Comparison of ENCODE assay signal across 27 cellular contexts in genomic region chr17:43860077-43860725, GRCh38. TPM values are rescaled to one million over a fixed set of nuclear protein-coding genes. Genes with fewer than 3 reads are reported as not detected.
DNase-seq lines count a peak whose midpoint lies in the region; ATAC-seq, FAIRE-seq and TF ChIP-seq lines count a peak whose summit lies in the region.
"Had no signal": no experiment of that assay in that cellular context is flagged by ENCODE, and none has a peak within 500 bp of the region (broad histone marks: within the 10 kb centered on the region; RNA-seq: fewer than 3 reads in every experiment).

No MANE protein-coding gene starts in this region.

- POLR2A ChIA-PET in activated CD4-positive, alpha-beta T cell treated with anti-CD3 and anti-CD28 coated beads for 36 hours (lab: Charles Lee) = no interaction called here
- POLR2A ChIA-PET in HepG2 (lab: Yijun Ruan, JAX) = no interaction called here

- no peak overlapping the region for H3K4me3 ChIP-seq in esophagus muscularis mucosa
- no peak overlapping the region for H3K4me3 ChIP-seq in HepG2 (replicated peaks in 1 of 3; ENCODE audit: insufficient read depth in 1 of 3, low read depth in 2 of 3, low read length in 3 of 3)
- no peak overlapping the region for H3K4me3 ChIP-seq in thoracic aorta
- H3K4me3 ChIP-seq: BLaER1, lower lobe of right lung, ovary had no signal

- H3K4me1 Mint-ChIP-seq in activated CD4-positive, alpha-beta T cell treated with anti-CD3 and anti-CD28 coated beads for 36 hours = no peaks in the 10 kb centered on the region
- H3K4me1 Mint-ChIP-seq: activated CD4-positive, alpha-beta memory T cell treated with anti-CD3 and anti-CD28 coated beads, Interleukin-2, amount 10 ng/mL, durations not matched to agents 7 days and 5 days; activated naive CD8-positive, alpha-beta T cell treated with anti-CD3 and anti-CD28 coated beads for 36 hours; naive thymus-derived CD4-positive, alpha-beta T cell had no signal

- CTCF ChIA-PET in activated CD4-positive, alpha-beta T cell treated with anti-CD3 and anti-CD28 coated beads for 36 hours (lab: Charles Lee) = interaction anchor here (0.6 to 4.1 kb wide), 2 partner anchors 14 to 397 kb away, joined by 3 to 17 read pairs; partner anchors contain the start of gene CD300LG
- CTCF ChIA-PET in HepG2 (lab: Yijun Ruan, JAX; ENCODE audit: low intra/inter-chr PET ratio, low total read pairs) = no interaction called here

- DNase-seq in activated CD4-positive, alpha-beta T cell treated with anti-CD3 and anti-CD28 coated beads for 36 hours = peak; percentile 31
- no peak for DNase-seq in activated CD4-positive, alpha-beta T cell treated with anti-CD3 and anti-CD28 coated beads for 4 hours
- DNase-seq in esophagus muscularis mucosa (ENCODE audit: extremely low spot score) = no peak
- no peak for DNase-seq in HepG2 (ENCODE audit: low spot score)
- DNase-seq in thoracic aorta (ENCODE audit: low spot score) = no peak
- DNase-seq: activated CD4-positive, alpha-beta memory T cell treated with anti-CD3 and anti-CD28 coated beads, Interleukin-2, amount 10 ng/mL, durations not matched to agents 7 days and 5 days; activated naive CD8-positive, alpha-beta T cell treated with anti-CD3 and anti-CD28 coated beads for 36 hours; Calu3; KG1; lower lobe of right lung; naive thymus-derived CD4-positive, alpha-beta T cell; NCI-H1092; NCI-H524 treated with DMSO at 0.1 percent for 48 hours; SIG-M5; stimulated activated CD4-positive, alpha-beta T cell treated with anti-CD3 and anti-CD28 coated beads, Interleukin-2, amount 100 ng/mL, for 24 hours; T-helper 1 cell had no signal

- H3K36me3 ChIP-seq in esophagus muscularis mucosa = peaks cover 0 to 4% (median 0%) of the 10 kb centered on the region in 4 donors
- H3K36me3 ChIP-seq in HepG2 (replicated peaks in 1 of 2; ENCODE audit: control insufficient read depth in 1 of 2, insufficient read depth in 2 of 2, low read length in 2 of 2) = no peaks in the 10 kb centered on the region
- no peaks in the 10 kb centered on the region for H3K36me3 ChIP-seq in thoracic aorta
- H3K36me3 ChIP-seq: BLaER1, lower lobe of right lung, ovary, WERI-Rb-1 had no signal

- no peak for TF ChIP-seq EP300 in esophagus muscularis mucosa (IDR thresholded peaks at IDR 0.05)
- TF ChIP-seq EP300 in HepG2 (IDR thresholded peaks at IDR 0.05; ENCODE audit: low read depth in 2 of 2, low read length in 2 of 2) = no peak
- no peak for TF ChIP-seq EP300 in HepG2 (CRISPR knock-in tag; IDR thresholded peaks at IDR 0.05; ENCODE audit: borderline replicate concordance)

- no peaks in the 10 kb centered on the region for H3K79me2 ChIP-seq in HepG2 (ENCODE audit: insufficient read depth, low read length)

- H4K20me1 ChIP-seq in HepG2 (ENCODE audit: insufficient read depth, low read length) = no peaks in the 10 kb centered on the region
- H4K20me1 ChIP-seq: BLaER1 had no signal

- peak; percentile 51 for ATAC-seq in activated CD4-positive, alpha-beta T cell treated with anti-CD3 and anti-CD28 coated beads for 36 hours
- no peak for ATAC-seq in HepG2
- no peak for ATAC-seq in thoracic aorta (ENCODE audit: insufficient number of reproducible peaks, low FRiP score, low read depth)
- no peak for ATAC-seq in GM21619 (IDR thresholded peaks at IDR 0.05; ENCODE audit: unreplicated experiment)
- ATAC-seq in HG03439 (IDR thresholded peaks at IDR 0.05; ENCODE audit: unreplicated experiment) = no peak
- ATAC-seq in GM21737 (IDR thresholded peaks at IDR 0.05; ENCODE audit: unreplicated experiment) = no peak
- ATAC-seq: lower lobe of right lung; naive thymus-derived CD4-positive, alpha-beta T cell had no signal

- intact Hi-C loops in activated CD4-positive, alpha-beta T cell treated with anti-CD3 and anti-CD28 coated beads for 36 hours (cut with DNase I, micrococcal nuclease) = no loop called here
- intact Hi-C loops in esophagus muscularis mucosa (cut with DNase I) (no loop called here), HepG2 (cut with micrococcal nuclease; ENCODE audit: unreplicated experiment) (no loop called here)

- in situ Hi-C loops in HepG2 (cut with HindIII; ENCODE audit: extremely low pct_ligation_motif_present, low pct_unique_long_range_greater_than_20kb) = no loop called here

- H3K36me3 Mint-ChIP-seq in activated CD4-positive, alpha-beta T cell treated with anti-CD3 and anti-CD28 coated beads for 36 hours (ENCODE audit: low read depth) = no peaks in the 10 kb centered on the region
- H3K36me3 Mint-ChIP-seq: activated naive CD8-positive, alpha-beta T cell treated with anti-CD3 and anti-CD28 coated beads for 36 hours; naive thymus-derived CD4-positive, alpha-beta T cell had no signal

- H3K4me3 Mint-ChIP-seq in activated CD4-positive, alpha-beta T cell treated with anti-CD3 and anti-CD28 coated beads for 36 hours = no peak overlapping the region
- H3K4me3 Mint-ChIP-seq: activated CD4-positive, alpha-beta memory T cell treated with anti-CD3 and anti-CD28 coated beads, Interleukin-2, amount 10 ng/mL, durations not matched to agents 7 days and 5 days; activated naive CD8-positive, alpha-beta T cell treated with anti-CD3 and anti-CD28 coated beads for 36 hours; activated T-helper 1 cell treated with anti-CD3 and anti-CD28 coated beads, Interleukin-12 subunit alpha, Interleukin-12 subunit beta, Interleukin-2, Interleukin-4 antibody, amounts not matched to agents 30 ng/mL and 10 ng/mL and 1 ng/mL, durations not matched to agents 14 hours and 24 hours and 36 hours; naive thymus-derived CD4-positive, alpha-beta T cell; stimulated activated naive CD8-positive, alpha-beta T cell treated with anti-CD3 and anti-CD28 coated beads, Interleukin-15, Interleukin-2, amounts not matched to agents 100 ng/mL and 50 ng/mL, for 24 hours had no signal

- no peak overlapping the region for H3K9ac ChIP-seq in HepG2 (ENCODE audit: insufficient read depth, low read depth, low read length)
- H3K9ac ChIP-seq: BLaER1 had no signal

- TF ChIP-seq CTCF in esophagus muscularis mucosa (IDR thresholded peaks at IDR 0.05) (no peak), HepG2 (CRISPR knock-in tag; IDR thresholded peaks at IDR 0.05) (no peak), thoracic aorta (IDR thresholded peaks at IDR 0.05) (no peak)

- H3K27me3 Mint-ChIP-seq in activated CD4-positive, alpha-beta T cell treated with anti-CD3 and anti-CD28 coated beads for 36 hours = peaks cover 3% of the 10 kb centered on the region

- TF ChIP-seq POLR2A in esophagus muscularis mucosa (IDR thresholded peaks at IDR 0.05; ENCODE audit: low read depth) (no peak), HepG2 (IDR thresholded peaks at IDR 0.05; ENCODE audit: insufficient read depth in 1 of 2, low read depth in 2 of 2, low read length in 2 of 2) (no peak)

- no peaks in the 10 kb centered on the region for H3K9me3 Mint-ChIP-seq in activated CD4-positive, alpha-beta T cell treated with anti-CD3 and anti-CD28 coated beads for 36 hours (ENCODE audit: low read depth)
- H3K9me3 Mint-ChIP-seq: activated CD4-positive, alpha-beta memory T cell treated with anti-CD3 and anti-CD28 coated beads, Interleukin-2, amount 10 ng/mL, durations not matched to agents 7 days and 5 days; activated naive CD8-positive, alpha-beta T cell treated with anti-CD3 and anti-CD28 coated beads for 36 hours; activated T-helper 1 cell treated with anti-CD3 and anti-CD28 coated beads, Interleukin-12 subunit alpha, Interleukin-12 subunit beta, Interleukin-2, Interleukin-4 antibody, amounts not matched to agents 30 ng/mL and 10 ng/mL and 1 ng/mL, durations not matched to agents 14 hours and 24 hours and 36 hours; naive thymus-derived CD4-positive, alpha-beta T cell; stimulated activated naive CD8-positive, alpha-beta T cell treated with anti-CD3 and anti-CD28 coated beads, Interleukin-15, Interleukin-2, amounts not matched to agents 100 ng/mL and 50 ng/mL, for 24 hours had no signal

- FAIRE-seq in HepG2 (lab: Jason Lieb, UNC) = no peak
- FAIRE-seq: bronchial epithelial cell, urothelium cell line had no signal

- H3K4me2 ChIP-seq in HepG2 (ENCODE audit: low read depth, low read length) = no peak overlapping the region
- H3K4me2 ChIP-seq: BLaER1 had no signal

- no peak overlapping the region for H2AFZ ChIP-seq in HepG2 (ENCODE audit: low read length)

- 81% methylated on average over 7 of the region's 12 CpGs for WGBS in esophagus muscularis mucosa
- 50% methylated on average over 6 of the region's 12 CpGs for WGBS in HepG2 (ENCODE audit: low lambda C conversion rate)

- H3K4me1 ChIP-seq in esophagus muscularis mucosa (peaks cover 20 to 38% (median 30%) of the 10 kb centered on the region in 4 donors), HepG2 (ENCODE audit: insufficient read depth, low read length) (no peaks in the 10 kb centered on the region), thoracic aorta (ENCODE audit: control insufficient read depth in 1 of 2, low read depth in 2 of 2) (peaks cover 19 to 34% of the 10 kb centered on the region in 2 donors)
- H3K4me1 ChIP-seq: lower lobe of right lung had no signal

- no peaks in the 10 kb centered on the region for H3K9me3 ChIP-seq in esophagus muscularis mucosa
- H3K9me3 ChIP-seq in HepG2 (ENCODE audit: low read length) = no peaks in the 10 kb centered on the region
- no peaks in the 10 kb centered on the region for H3K9me3 ChIP-seq in thoracic aorta
- H3K9me3 ChIP-seq: BLaER1, lower lobe of right lung, ovary had no signal

- H3K27ac ChIP-seq in esophagus muscularis mucosa (replicated peaks in 1 of 4) = peak overlapping the region; percentile 7 to 70 (median 26)
- H3K27ac ChIP-seq in HepG2 (ENCODE audit: extremely low read length, insufficient read depth, low read length) = no peak overlapping the region
- H3K27ac ChIP-seq in thoracic aorta = peak overlapping the region; percentile 75 to 90
- H3K27ac ChIP-seq: BLaER1, lower lobe of right lung, WERI-Rb-1 had no signal

- BruUV-seq in HepG2 (replicated peaks; lab: Mats Ljungman, UMichigan) = no TSS peak

- no peak for TF ChIP-seq RAD21 in HepG2 (CRISPR knock-in tag; IDR thresholded peaks at IDR 0.05)

- H3K27me3 ChIP-seq in esophagus muscularis mucosa = peaks cover 0 to 23% (median 0%) of the 10 kb centered on the region in 4 donors
- H3K27me3 ChIP-seq in HepG2 (ENCODE audit: control insufficient read depth in 1 of 2, insufficient read depth in 2 of 2, low read length in 2 of 2) = peaks cover 15 to 86% of the 10 kb centered on the region in 2 experiments; a peak in 4 of 5 replicates
- H3K27me3 ChIP-seq in thoracic aorta (replicated peaks; ENCODE audit: insufficient read depth) = no peaks in the 10 kb centered on the region
- H3K27me3 ChIP-seq: BLaER1, ovary had no signal

- H3K27ac Mint-ChIP-seq in activated CD4-positive, alpha-beta T cell treated with anti-CD3 and anti-CD28 coated beads for 36 hours = no peak overlapping the region
- H3K27ac Mint-ChIP-seq: activated CD4-positive, alpha-beta memory T cell treated with anti-CD3 and anti-CD28 coated beads, Interleukin-2, amount 10 ng/mL, durations not matched to agents 7 days and 5 days; activated naive CD8-positive, alpha-beta T cell treated with anti-CD3 and anti-CD28 coated beads for 36 hours; activated T-helper 1 cell treated with anti-CD3 and anti-CD28 coated beads, Interleukin-12 subunit alpha, Interleukin-12 subunit beta, Interleukin-2, Interleukin-4 antibody, amounts not matched to agents 30 ng/mL and 10 ng/mL and 1 ng/mL, durations not matched to agents 14 hours and 24 hours and 36 hours; naive thymus-derived CD4-positive, alpha-beta T cell; stimulated activated naive CD8-positive, alpha-beta T cell treated with anti-CD3 and anti-CD28 coated beads, Interleukin-15, Interleukin-2, amounts not matched to agents 100 ng/mL and 50 ng/mL, for 24 hours had no signal

RNA-seq across cellular contexts. Expression of gene CD300LG, which starts 13.2 kb away (rescaled TPM):
- not detected for total RNA-seq in activated CD4-positive, alpha-beta T cell treated with anti-CD3 and anti-CD28 coated beads for 36 hours
- total RNA-seq in esophagus muscularis mucosa = 10 to 100 TPM in 1 of 4 donors, 1 to 10 TPM in 2, under 1 TPM in 1; 0.83 to 12.0 (median 7.3) TPM
- not detected in 2 replicates for total RNA-seq in HepG2 (2016; rRNA removed; fragmentation: Illumina TruSeq; extraction: Trizol)
- not detected in 2 replicates for total RNA-seq in HepG2 (2016; cell fraction: cytosol; rRNA removed; fragmentation: Illumina TruSeq; extraction: Trizol; ENCODE audit: low read depth)
- not detected in 2 replicates for total RNA-seq in HepG2 (2016; cell fraction: insoluble cytoplasmic fraction; rRNA removed; fragmentation: Illumina TruSeq; extraction: Trizol)
- not detected in 2 replicates for total RNA-seq in HepG2 (2016; cell fraction: membrane; rRNA removed; fragmentation: Illumina TruSeq; extraction: Trizol)
- total RNA-seq in HepG2 (2016; cell fraction: nucleus; rRNA removed; fragmentation: Illumina TruSeq; extraction: Trizol) = not detected in 2 replicates
- polyA plus RNA-seq in HepG2 (2011; rRNA removed) = not detected in 2 replicates
- polyA plus RNA-seq in HepG2 (2011; cell fraction: cytosol; rRNA removed) = not detected in 2 replicates
- polyA plus RNA-seq in HepG2 (2011; cell fraction: nucleus; rRNA removed) = not detected in 2 replicates
- polyA plus RNA-seq in HepG2 (2012) = not detected in 2 replicates
- polyA plus RNA-seq in HepG2 (2016; cell fraction: cytosol; fragmentation: Illumina TruSeq; extraction: Trizol; ENCODE audit: low read depth) = not detected in 2 replicates
- polyA plus RNA-seq in HepG2 (2016; cell fraction: insoluble cytoplasmic fraction; fragmentation: Illumina TruSeq; extraction: Trizol; ENCODE audit: low read depth) = not detected in 2 replicates
- polyA plus RNA-seq in HepG2 (2016; cell fraction: membrane; fragmentation: Illumina TruSeq; extraction: Trizol; ENCODE audit: low read depth) = not detected in 2 replicates
- not detected in 2 replicates for polyA plus RNA-seq in HepG2 (2016; cell fraction: nucleus; fragmentation: Illumina TruSeq; extraction: Trizol; ENCODE audit: insufficient read depth, low read depth)
- polyA minus RNA-seq in HepG2 (2011; rRNA and poly(A)+ RNA removed; ENCODE audit: low replicate concordance) = not detected in 2 replicates
- not detected in 2 replicates for polyA minus RNA-seq in HepG2 (2011; cell fraction: cytosol; rRNA and poly(A)+ RNA removed)
- not detected in 2 replicates for polyA minus RNA-seq in HepG2 (2011; cell fraction: nucleus; rRNA and poly(A)+ RNA removed)
- total RNA-seq in thoracic aorta = 1 to 10 TPM in 1 of 2 donors, under 1 TPM in 1; 0.35 to 3.2 TPM
- total RNA-seq: A172; activated CD4-positive, alpha-beta memory T cell treated with anti-CD3 and anti-CD28 coated beads, Interleukin-2, amount 10 ng/mL, durations not matched to agents 7 days and 5 days; activated naive CD8-positive, alpha-beta T cell treated with anti-CD3 and anti-CD28 coated beads for 36 hours; activated T-helper 1 cell treated with anti-CD3 and anti-CD28 coated beads, Interleukin-12 subunit alpha, Interleukin-12 subunit beta, Interleukin-2, Interleukin-4 antibody, amounts not matched to agents 30 ng/mL and 10 ng/mL and 1 ng/mL, durations not matched to agents 14 hours and 24 hours and 36 hours; bronchial epithelial cell; Calu3; naive thymus-derived CD4-positive, alpha-beta T cell had no signal
- polyA plus RNA-seq: naive thymus-derived CD4-positive, alpha-beta T cell had no signal

RNA-seq across cellular contexts. Expression of gene MPP3, which starts 27.3 kb away (rescaled TPM):
- total RNA-seq in activated CD4-positive, alpha-beta T cell treated with anti-CD3 and anti-CD28 coated beads for 36 hours = under 1 TPM; 0.37 to 0.41 TPM
- total RNA-seq in esophagus muscularis mucosa = 1 to 10 TPM; 5.0 to 9.9 (median 6.2) TPM
- total RNA-seq in HepG2 (2016; rRNA removed; fragmentation: Illumina TruSeq; extraction: Trizol) = 0.83 and 0.91 TPM in 2 replicates
- 0.53 and 0.81 TPM in 2 replicates for total RNA-seq in HepG2 (2016; cell fraction: cytosol; rRNA removed; fragmentation: Illumina TruSeq; extraction: Trizol; ENCODE audit: low read depth)
- 0.37 and 1.2 TPM in 2 replicates for total RNA-seq in HepG2 (2016; cell fraction: insoluble cytoplasmic fraction; rRNA removed; fragmentation: Illumina TruSeq; extraction: Trizol)
- total RNA-seq in HepG2 (2016; cell fraction: membrane; rRNA removed; fragmentation: Illumina TruSeq; extraction: Trizol) = 0.62 and 0.65 TPM in 2 replicates
- 2.3 and 3.0 TPM in 2 replicates for total RNA-seq in HepG2 (2016; cell fraction: nucleus; rRNA removed; fragmentation: Illumina TruSeq; extraction: Trizol)
- 1.8 and 2.4 TPM in 2 replicates for polyA plus RNA-seq in HepG2 (2011; rRNA removed)
- 0.40 and 0.73 TPM in 2 replicates for polyA plus RNA-seq in HepG2 (2011; cell fraction: cytosol; rRNA removed)
- polyA plus RNA-seq in HepG2 (2011; cell fraction: nucleus; rRNA removed) = 8.8 and 12.8 TPM in 2 replicates
- polyA plus RNA-seq in HepG2 (2012) = 1.4 and 1.5 TPM in 2 replicates
- polyA plus RNA-seq in HepG2 (2016; cell fraction: cytosol; fragmentation: Illumina TruSeq; extraction: Trizol; ENCODE audit: low read depth) = 0.20 and 0.42 TPM in 2 replicates
- 0.34 and 0.46 TPM in 2 replicates for polyA plus RNA-seq in HepG2 (2016; cell fraction: insoluble cytoplasmic fraction; fragmentation: Illumina TruSeq; extraction: Trizol; ENCODE audit: low read depth)
- polyA plus RNA-seq in HepG2 (2016; cell fraction: membrane; fragmentation: Illumina TruSeq; extraction: Trizol; ENCODE audit: low read depth) = 0.26 and 0.42 TPM in 2 replicates
- 4.1 and 6.3 TPM in 2 replicates for polyA plus RNA-seq in HepG2 (2016; cell fraction: nucleus; fragmentation: Illumina TruSeq; extraction: Trizol; ENCODE audit: insufficient read depth, low read depth)
- 2.6 and 21.0 TPM in 2 replicates for polyA minus RNA-seq in HepG2 (2011; rRNA and poly(A)+ RNA removed; ENCODE audit: low replicate concordance)
- 0.49 TPM in 1 of 2 replicates, not detected in the other for polyA minus RNA-seq in HepG2 (2011; cell fraction: cytosol; rRNA and poly(A)+ RNA removed)
- 3.4 and 4.4 TPM in 2 replicates for polyA minus RNA-seq in HepG2 (2011; cell fraction: nucleus; rRNA and poly(A)+ RNA removed)
- total RNA-seq in thoracic aorta = 10 to 100 TPM; 32.8 to 73.8 TPM
- total RNA-seq: activated CD4-positive, alpha-beta memory T cell treated with anti-CD3 and anti-CD28 coated beads, Interleukin-2, amount 10 ng/mL, durations not matched to agents 7 days and 5 days had no signal
- polyA plus RNA-seq: naive thymus-derived CD4-positive, alpha-beta T cell had no signal

RNA-seq across cellular contexts. Expression of gene MPP2, which starts 47.1 kb away (rescaled TPM):
- 1 to 10 TPM; 1.2 to 1.3 TPM for total RNA-seq in activated CD4-positive, alpha-beta T cell treated with anti-CD3 and anti-CD28 coated beads for 36 hours
- total RNA-seq in esophagus muscularis mucosa = 10 to 100 TPM; 13.3 to 15.9 (median 15.6) TPM
- 0.20 and 0.44 TPM in 2 replicates for total RNA-seq in HepG2 (2016; rRNA removed; fragmentation: Illumina TruSeq; extraction: Trizol)
- 0.18 and 0.30 TPM in 2 replicates for total RNA-seq in HepG2 (2016; cell fraction: cytosol; rRNA removed; fragmentation: Illumina TruSeq; extraction: Trizol; ENCODE audit: low read depth)
- total RNA-seq in HepG2 (2016; cell fraction: insoluble cytoplasmic fraction; rRNA removed; fragmentation: Illumina TruSeq; extraction: Trizol) = 0.02 and 0.10 TPM in 2 replicates
- 0.06 and 0.07 TPM in 2 replicates for total RNA-seq in HepG2 (2016; cell fraction: membrane; rRNA removed; fragmentation: Illumina TruSeq; extraction: Trizol)
- 0.25 TPM in 1 of 2 replicates, not detected in the other for total RNA-seq in HepG2 (2016; cell fraction: nucleus; rRNA removed; fragmentation: Illumina TruSeq; extraction: Trizol)
- 1.7 and 2.2 TPM in 2 replicates for polyA plus RNA-seq in HepG2 (2011; rRNA removed)
- 1.6 TPM in 2 replicates for polyA plus RNA-seq in HepG2 (2011; cell fraction: cytosol; rRNA removed)
- 3.8 and 4.9 TPM in 2 replicates for polyA plus RNA-seq in HepG2 (2011; cell fraction: nucleus; rRNA removed)
- 0.62 and 0.99 TPM in 2 replicates for polyA plus RNA-seq in HepG2 (2012)
- polyA plus RNA-seq in HepG2 (2016; cell fraction: cytosol; fragmentation: Illumina TruSeq; extraction: Trizol; ENCODE audit: low read depth) = not detected in 2 replicates
- polyA plus RNA-seq in HepG2 (2016; cell fraction: insoluble cytoplasmic fraction; fragmentation: Illumina TruSeq; extraction: Trizol; ENCODE audit: low read depth) = 0.19 and 0.20 TPM in 2 replicates
- 0.05 TPM in 1 of 2 replicates, not detected in the other for polyA plus RNA-seq in HepG2 (2016; cell fraction: membrane; fragmentation: Illumina TruSeq; extraction: Trizol; ENCODE audit: low read depth)
- polyA plus RNA-seq in HepG2 (2016; cell fraction: nucleus; fragmentation: Illumina TruSeq; extraction: Trizol; ENCODE audit: insufficient read depth, low read depth) = 0.15 and 0.18 TPM in 2 replicates
- polyA minus RNA-seq in HepG2 (2011; rRNA and poly(A)+ RNA removed; ENCODE audit: low replicate concordance) = 3.3 and 19.7 TPM in 2 replicates
- polyA minus RNA-seq in HepG2 (2011; cell fraction: cytosol; rRNA and poly(A)+ RNA removed) = 1.1 and 2.0 TPM in 2 replicates
- 1.5 and 3.2 TPM in 2 replicates for polyA minus RNA-seq in HepG2 (2011; cell fraction: nucleus; rRNA and poly(A)+ RNA removed)
- 10 to 100 TPM; 10.7 to 15.0 TPM for total RNA-seq in thoracic aorta

Comparison
In these comparisons a context has a peak if more than half of its experiments do, and no peak if none do; other contexts are left out.
1. RNA of gene MPP2, which starts 47.1 kb away (total RNA-seq): 13.3 to 15.9 TPM in esophagus muscularis mucosa and 10.7 to 15.0 TPM in thoracic aorta; 1.2 to 1.3 TPM in activated CD4-positive, alpha-beta T cell treated with anti-CD3 and anti-CD28 coated beads for 36 hours and 0.02 to 0.44 TPM in HepG2; every median in the first group is over 4 times any median in the second.